In the genomic region with DNA sequence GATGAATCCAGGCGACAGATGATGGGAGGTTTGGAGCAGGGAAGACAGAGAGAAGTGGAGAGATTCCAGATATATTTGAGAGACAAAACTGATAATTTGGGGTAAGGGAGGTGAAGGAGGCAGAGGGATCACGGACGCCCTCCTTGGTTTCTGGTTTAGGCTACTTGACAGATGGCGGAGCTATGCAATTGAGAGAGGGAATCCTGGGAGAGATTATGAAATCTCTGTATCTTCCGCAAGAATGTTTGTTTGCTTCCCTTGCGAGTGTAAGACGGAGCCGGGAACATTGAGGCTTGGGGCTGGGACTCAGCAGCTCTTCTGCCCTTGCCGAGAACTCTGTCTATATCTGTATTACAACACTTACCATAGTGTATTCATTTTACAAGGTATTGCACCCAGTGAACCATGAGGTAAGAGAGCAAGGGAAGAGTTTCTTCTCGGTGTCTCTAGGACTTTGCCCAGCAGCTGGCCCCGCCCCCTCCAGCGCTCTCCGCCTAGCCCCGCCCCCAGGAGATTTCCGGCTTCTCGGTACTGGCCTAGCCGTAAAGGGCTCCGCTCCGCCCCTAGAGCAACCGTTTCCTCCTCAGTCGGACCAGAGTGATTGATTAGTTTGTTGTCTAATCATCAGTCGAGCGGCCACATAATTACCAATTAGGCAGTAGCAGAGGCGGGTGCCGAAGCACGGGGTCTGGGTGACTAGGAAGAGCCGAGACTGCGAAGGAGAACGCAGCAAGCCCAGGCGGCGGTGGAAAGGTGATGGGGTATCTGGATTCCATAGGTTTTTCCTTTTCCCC, we compare ENCODE assay signal across 1 cellular context.
TF ChIP-seq lines count a peak whose summit lies in the region.

A gene with protein sequence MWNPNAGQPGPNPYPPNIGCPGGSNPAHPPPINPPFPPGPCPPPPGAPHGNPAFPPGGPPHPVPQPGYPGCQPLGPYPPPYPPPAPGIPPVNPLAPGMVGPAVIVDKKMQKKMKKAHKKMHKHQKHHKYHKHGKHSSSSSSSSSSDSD (plus strand): TSS at position 695 of the 794 bp plus-strand sequence. CDS start 981 bp downstream, outside the sequence.

TF ChIP-seq in K562, 482 proteins besides CTCF, POLR2A, EP300 and RAD21 (continued from another document and continues in another):
- TF ChIP-seq GATAD2B (IDR thresholded peaks at IDR 0.05; ENCODE audit: borderline replicate concordance) (no peak), E2F3 (CRISPR knock-in tag; IDR thresholded peaks at IDR 0.05) (no peak), SMARCC2 (IDR thresholded peaks at IDR 0.05; ENCODE audit: low read depth) (0 out of 2 replicates have a peak, but pooled peaks have one; percentile 65), ZFP36 (IDR thresholded peaks at IDR 0.05; ENCODE audit: low read depth, low read length, partially characterized antibody) (no peak), ZNF644 (tag; IDR thresholded peaks at IDR 0.05; ENCODE audit: low read depth) (0 out of 2 replicates have a peak, but pooled peaks have one; percentile 47), BCL6 (CRISPR knock-in tag; IDR thresholded peaks at IDR 0.05) (no peak), ZNF780A (CRISPR knock-in tag; IDR thresholded peaks at IDR 0.05) (no peak), NFXL1 (CRISPR knock-in tag; IDR thresholded peaks at IDR 0.05) (no peak), MAFF (IDR thresholded peaks at IDR 0.05; ENCODE audit: low read length) (no peak), FOSL1 (tag; conservative IDR thresholded peaks at IDR 0.05) (peak; percentile 60), RBFOX2 (IDR thresholded peaks at IDR 0.05; ENCODE audit: low read depth, low read length) (peak; percentile 83), SP2 (IDR thresholded peaks at IDR 0.05; ENCODE audit: extremely low read depth, low read depth, low read length, poor library complexity, severe bottlenecking) (peak; percentile 77), TEAD4 (IDR thresholded peaks at IDR 0.05; ENCODE audit: low read length) (peak; percentile 59), TEAD4 (CRISPR knock-in tag; IDR thresholded peaks at IDR 0.05; ENCODE audit: borderline replicate concordance) (no peak), PHF20 (IDR thresholded peaks at IDR 0.05; ENCODE audit: partially characterized antibody) (no peak), GATA2 (CRISPR knock-in tag; IDR thresholded peaks at IDR 0.05) (no peak), FOXA1 (IDR thresholded peaks at IDR 0.05; ENCODE audit: borderline replicate concordance) (no peak), MTF1 (CRISPR knock-in tag; IDR thresholded peaks at IDR 0.05; ENCODE audit: borderline replicate concordance) (no peak), MED1 (CRISPR knock-in tag; IDR thresholded peaks at IDR 0.05; ENCODE audit: borderline replicate concordance) (no peak), HMG20B (CRISPR knock-in tag; IDR thresholded peaks at IDR 0.05) (no peak), NFIX (CRISPR knock-in tag; IDR thresholded peaks at IDR 0.05; ENCODE audit: low read depth) (no peak), FIP1L1 (IDR thresholded peaks at IDR 0.05; ENCODE audit: low read depth, low read length, poor library complexity, severe bottlenecking) (no peak), HNRNPK (IDR thresholded peaks at IDR 0.05; ENCODE audit: low read depth, low read length, poor library complexity, severe bottlenecking) (no peak), CEBPB (tag; IDR thresholded peaks at IDR 0.05) (peak; percentile 98), GABPB2 (CRISPR knock-in tag; conservative IDR thresholded peaks at IDR 0.05) (no peak), TAF15 (IDR thresholded peaks at IDR 0.05; ENCODE audit: low read depth, low read length) (no peak), ZNF175 (CRISPR knock-in tag; IDR thresholded peaks at IDR 0.05; ENCODE audit: low read depth) (peak; percentile 64; the same call in 1 of the 2 replicates), LCOR (CRISPR knock-in tag; IDR thresholded peaks at IDR 0.05) (no peak), RBM34 (IDR thresholded peaks at IDR 0.05; ENCODE audit: borderline replicate concordance, insufficient read depth, low read length) (no peak), RBM25 (IDR thresholded peaks at IDR 0.05; ENCODE audit: low read depth, low read length, severe bottlenecking) (peak; percentile 89), ZNF274 (IDR thresholded peaks at IDR 0.05; ENCODE audit: borderline replicate concordance, low read depth, low read length) (no peak), PHTF2 (CRISPR knock-in tag; IDR thresholded peaks at IDR 0.05) (peak; percentile 53; the same call in 1 of the 2 replicates), RAD51 (IDR thresholded peaks at IDR 0.05; ENCODE audit: borderline replicate concordance, low read depth) (0 out of 2 replicates have a peak, but pooled peaks have one; percentile 28), STAT5B (CRISPR knock-in tag; IDR thresholded peaks at IDR 0.05) (no peak), RFX5 (IDR thresholded peaks at IDR 0.05; ENCODE audit: low read depth, low read length) (no peak), ZNF445 (CRISPR knock-in tag; IDR thresholded peaks at IDR 0.05; ENCODE audit: low read depth) (no peak), L3MBTL2 (IDR thresholded peaks at IDR 0.05) (peak; percentile 78)
- TF ChIP-seq, protein P1, sequence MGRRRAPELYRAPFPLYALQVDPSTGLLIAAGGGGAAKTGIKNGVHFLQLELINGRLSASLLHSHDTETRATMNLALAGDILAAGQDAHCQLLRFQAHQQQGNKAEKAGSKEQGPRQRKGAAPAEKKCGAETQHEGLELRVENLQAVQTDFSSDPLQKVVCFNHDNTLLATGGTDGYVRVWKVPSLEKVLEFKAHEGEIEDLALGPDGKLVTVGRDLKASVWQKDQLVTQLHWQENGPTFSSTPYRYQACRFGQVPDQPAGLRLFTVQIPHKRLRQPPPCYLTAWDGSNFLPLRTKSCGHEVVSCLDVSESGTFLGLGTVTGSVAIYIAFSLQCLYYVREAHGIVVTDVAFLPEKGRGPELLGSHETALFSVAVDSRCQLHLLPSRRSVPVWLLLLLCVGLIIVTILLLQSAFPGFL (CRISPR knock-in tag; IDR thresholded peaks at IDR 0.05) = no peak
- TF ChIP-seq, protein P2, sequence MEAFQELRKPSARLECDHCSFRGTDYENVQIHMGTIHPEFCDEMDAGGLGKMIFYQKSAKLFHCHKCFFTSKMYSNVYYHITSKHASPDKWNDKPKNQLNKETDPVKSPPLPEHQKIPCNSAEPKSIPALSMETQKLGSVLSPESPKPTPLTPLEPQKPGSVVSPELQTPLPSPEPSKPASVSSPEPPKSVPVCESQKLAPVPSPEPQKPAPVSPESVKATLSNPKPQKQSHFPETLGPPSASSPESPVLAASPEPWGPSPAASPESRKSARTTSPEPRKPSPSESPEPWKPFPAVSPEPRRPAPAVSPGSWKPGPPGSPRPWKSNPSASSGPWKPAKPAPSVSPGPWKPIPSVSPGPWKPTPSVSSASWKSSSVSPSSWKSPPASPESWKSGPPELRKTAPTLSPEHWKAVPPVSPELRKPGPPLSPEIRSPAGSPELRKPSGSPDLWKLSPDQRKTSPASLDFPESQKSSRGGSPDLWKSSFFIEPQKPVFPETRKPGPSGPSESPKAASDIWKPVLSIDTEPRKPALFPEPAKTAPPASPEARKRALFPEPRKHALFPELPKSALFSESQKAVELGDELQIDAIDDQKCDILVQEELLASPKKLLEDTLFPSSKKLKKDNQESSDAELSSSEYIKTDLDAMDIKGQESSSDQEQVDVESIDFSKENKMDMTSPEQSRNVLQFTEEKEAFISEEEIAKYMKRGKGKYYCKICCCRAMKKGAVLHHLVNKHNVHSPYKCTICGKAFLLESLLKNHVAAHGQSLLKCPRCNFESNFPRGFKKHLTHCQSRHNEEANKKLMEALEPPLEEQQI (IDR thresholded peaks at IDR 0.05) = no peak
- TF ChIP-seq, protein P3, sequence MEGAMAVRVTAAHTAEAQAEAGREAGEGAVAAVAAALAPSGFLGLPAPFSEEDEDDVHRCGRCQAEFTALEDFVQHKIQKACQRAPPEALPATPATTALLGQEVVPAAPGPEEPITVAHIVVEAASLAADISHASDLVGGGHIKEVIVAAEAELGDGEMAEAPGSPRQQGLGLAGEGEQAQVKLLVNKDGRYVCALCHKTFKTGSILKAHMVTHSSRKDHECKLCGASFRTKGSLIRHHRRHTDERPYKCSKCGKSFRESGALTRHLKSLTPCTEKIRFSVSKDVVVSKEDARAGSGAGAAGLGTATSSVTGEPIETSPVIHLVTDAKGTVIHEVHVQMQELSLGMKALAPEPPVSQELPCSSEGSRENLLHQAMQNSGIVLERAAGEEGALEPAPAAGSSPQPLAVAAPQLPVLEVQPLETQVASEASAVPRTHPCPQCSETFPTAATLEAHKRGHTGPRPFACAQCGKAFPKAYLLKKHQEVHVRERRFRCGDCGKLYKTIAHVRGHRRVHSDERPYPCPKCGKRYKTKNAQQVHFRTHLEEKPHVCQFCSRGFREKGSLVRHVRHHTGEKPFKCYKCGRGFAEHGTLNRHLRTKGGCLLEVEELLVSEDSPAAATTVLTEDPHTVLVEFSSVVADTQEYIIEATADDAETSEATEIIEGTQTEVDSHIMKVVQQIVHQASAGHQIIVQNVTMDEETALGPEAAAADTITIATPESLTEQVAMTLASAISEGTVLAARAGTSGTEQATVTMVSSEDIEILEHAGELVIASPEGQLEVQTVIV (CRISPR knock-in tag; IDR thresholded peaks at IDR 0.05; ENCODE audit: borderline replicate concordance) = peak; percentile 51; the same call in 1 of the 2 replicates
- TF ChIP-seq, protein P4, sequence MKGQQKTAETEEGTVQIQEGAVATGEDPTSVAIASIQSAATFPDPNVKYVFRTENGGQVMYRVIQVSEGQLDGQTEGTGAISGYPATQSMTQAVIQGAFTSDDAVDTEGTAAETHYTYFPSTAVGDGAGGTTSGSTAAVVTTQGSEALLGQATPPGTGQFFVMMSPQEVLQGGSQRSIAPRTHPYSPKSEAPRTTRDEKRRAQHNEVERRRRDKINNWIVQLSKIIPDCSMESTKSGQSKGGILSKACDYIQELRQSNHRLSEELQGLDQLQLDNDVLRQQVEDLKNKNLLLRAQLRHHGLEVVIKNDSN (CRISPR knock-in tag; IDR thresholded peaks at IDR 0.05) = peak; percentile 63
- TF ChIP-seq, protein P5, sequence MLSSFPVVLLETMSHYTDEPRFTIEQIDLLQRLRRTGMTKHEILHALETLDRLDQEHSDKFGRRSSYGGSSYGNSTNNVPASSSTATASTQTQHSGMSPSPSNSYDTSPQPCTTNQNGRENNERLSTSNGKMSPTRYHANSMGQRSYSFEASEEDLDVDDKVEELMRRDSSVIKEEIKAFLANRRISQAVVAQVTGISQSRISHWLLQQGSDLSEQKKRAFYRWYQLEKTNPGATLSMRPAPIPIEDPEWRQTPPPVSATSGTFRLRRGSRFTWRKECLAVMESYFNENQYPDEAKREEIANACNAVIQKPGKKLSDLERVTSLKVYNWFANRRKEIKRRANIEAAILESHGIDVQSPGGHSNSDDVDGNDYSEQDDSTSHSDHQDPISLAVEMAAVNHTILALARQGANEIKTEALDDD (IDR thresholded peaks at IDR 0.05) = no peak; the same call in 1 of the 2 replicates
- TF ChIP-seq, protein P6, sequence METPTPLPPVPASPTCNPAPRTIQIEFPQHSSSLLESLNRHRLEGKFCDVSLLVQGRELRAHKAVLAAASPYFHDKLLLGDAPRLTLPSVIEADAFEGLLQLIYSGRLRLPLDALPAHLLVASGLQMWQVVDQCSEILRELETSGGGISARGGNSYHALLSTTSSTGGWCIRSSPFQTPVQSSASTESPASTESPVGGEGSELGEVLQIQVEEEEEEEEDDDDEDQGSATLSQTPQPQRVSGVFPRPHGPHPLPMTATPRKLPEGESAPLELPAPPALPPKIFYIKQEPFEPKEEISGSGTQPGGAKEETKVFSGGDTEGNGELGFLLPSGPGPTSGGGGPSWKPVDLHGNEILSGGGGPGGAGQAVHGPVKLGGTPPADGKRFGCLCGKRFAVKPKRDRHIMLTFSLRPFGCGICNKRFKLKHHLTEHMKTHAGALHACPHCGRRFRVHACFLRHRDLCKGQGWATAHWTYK (CRISPR knock-in tag; IDR thresholded peaks at IDR 0.05) = peak; percentile 43; the same call in 1 of the 2 replicates
- TF ChIP-seq, protein P7, sequence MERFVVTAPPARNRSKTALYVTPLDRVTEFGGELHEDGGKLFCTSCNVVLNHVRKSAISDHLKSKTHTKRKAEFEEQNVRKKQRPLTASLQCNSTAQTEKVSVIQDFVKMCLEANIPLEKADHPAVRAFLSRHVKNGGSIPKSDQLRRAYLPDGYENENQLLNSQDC (CRISPR knock-in tag; IDR thresholded peaks at IDR 0.05) = peak; percentile 34; the same call in 1 of the 2 replicates
- TF ChIP-seq, protein P8, sequence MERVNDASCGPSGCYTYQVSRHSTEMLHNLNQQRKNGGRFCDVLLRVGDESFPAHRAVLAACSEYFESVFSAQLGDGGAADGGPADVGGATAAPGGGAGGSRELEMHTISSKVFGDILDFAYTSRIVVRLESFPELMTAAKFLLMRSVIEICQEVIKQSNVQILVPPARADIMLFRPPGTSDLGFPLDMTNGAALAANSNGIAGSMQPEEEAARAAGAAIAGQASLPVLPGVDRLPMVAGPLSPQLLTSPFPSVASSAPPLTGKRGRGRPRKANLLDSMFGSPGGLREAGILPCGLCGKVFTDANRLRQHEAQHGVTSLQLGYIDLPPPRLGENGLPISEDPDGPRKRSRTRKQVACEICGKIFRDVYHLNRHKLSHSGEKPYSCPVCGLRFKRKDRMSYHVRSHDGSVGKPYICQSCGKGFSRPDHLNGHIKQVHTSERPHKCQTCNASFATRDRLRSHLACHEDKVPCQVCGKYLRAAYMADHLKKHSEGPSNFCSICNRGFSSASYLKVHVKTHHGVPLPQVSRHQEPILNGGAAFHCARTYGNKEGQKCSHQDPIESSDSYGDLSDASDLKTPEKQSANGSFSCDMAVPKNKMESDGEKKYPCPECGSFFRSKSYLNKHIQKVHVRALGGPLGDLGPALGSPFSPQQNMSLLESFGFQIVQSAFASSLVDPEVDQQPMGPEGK (CRISPR knock-in tag; IDR thresholded peaks at IDR 0.05; ENCODE audit: borderline replicate concordance) = no peak
- TF ChIP-seq, protein P9, sequence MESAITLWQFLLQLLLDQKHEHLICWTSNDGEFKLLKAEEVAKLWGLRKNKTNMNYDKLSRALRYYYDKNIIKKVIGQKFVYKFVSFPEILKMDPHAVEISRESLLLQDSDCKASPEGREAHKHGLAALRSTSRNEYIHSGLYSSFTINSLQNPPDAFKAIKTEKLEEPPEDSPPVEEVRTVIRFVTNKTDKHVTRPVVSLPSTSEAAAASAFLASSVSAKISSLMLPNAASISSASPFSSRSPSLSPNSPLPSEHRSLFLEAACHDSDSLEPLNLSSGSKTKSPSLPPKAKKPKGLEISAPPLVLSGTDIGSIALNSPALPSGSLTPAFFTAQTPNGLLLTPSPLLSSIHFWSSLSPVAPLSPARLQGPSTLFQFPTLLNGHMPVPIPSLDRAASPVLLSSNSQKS (CRISPR knock-in tag; IDR thresholded peaks at IDR 0.05) = no peak
